Comparison of ENCODE assay signal across 28 cellular contexts in the genomic region with DNA sequence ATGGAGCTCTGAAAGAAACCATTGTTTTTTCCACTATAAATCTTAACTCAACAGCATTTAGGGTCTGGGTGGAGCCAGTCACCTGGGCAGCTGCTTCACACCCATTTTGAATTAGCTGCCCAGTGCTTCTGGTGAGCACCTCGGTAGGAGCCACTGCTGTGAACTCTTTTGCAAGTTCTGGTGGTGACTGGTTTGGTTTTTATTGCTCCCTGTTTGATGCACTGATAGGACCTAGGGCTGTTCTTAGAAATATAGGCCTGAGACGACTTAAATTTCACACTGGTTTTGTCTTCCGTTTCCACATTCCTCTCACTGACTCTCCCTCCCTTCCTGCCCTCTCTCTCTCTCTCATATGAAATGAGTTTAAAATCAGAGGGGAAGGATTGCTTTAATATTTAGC.
DNase-seq lines count a peak whose midpoint lies in the region; ATAC-seq and TF ChIP-seq lines count a peak whose summit lies in the region.
"Had no signal": no experiment of that assay in that cellular context is flagged by ENCODE, and none has a peak within 500 bp of the region (broad histone marks: within the 10 kb centered on the region; RNA-seq: fewer than 3 reads in every experiment).

No MANE protein-coding gene starts in this region.

- no peak for TF ChIP-seq EP300 in upper lobe of left lung (IDR thresholded peaks at IDR 0.05)

- H2BK120ac ChIP-seq in H9 (ENCODE audit: low read depth, low read length, poor library complexity, severe bottlenecking): no peak overlapping the region

- H3K18ac ChIP-seq in H9 (ENCODE audit: insufficient read length, low read depth, low read length): no peak overlapping the region

- H3K36me3 Mint-ChIP-seq in H9 (ENCODE audit: insufficient read depth in 1 of 3, low read depth in 3 of 3): peaks cover 0 to 5% (median 1%) of the 10 kb centered on the region in 3 experiments; a peak in 4 of 7 replicates
- H3K36me3 Mint-ChIP-seq in WTC11: 0 out of 2 replicates have a peak, but pooled peaks cover 2% of the 10 kb centered on the region

- CTCF ChIA-PET in WTC11 (lab: Charles Lee): interaction anchor here (0.6 to 0.7 kb wide), 2 partner anchors 9 to 30 kb away, joined by 3 read pairs; no protein-coding TSS in a partner anchor
- CTCF ChIA-PET in GM10248 (lab: Yijun Ruan, JAX): interaction anchor here (0.8 to 1.7 kb wide), 5 partner anchors 9 to 829 kb away, joined by 3 to 5 read pairs (median 3); no protein-coding TSS in a partner anchor

- ATAC-seq in WTC11: no peak; the same call in 1 of the 2 replicates
- peak; percentile 93 for ATAC-seq in mucosa of descending colon
- ATAC-seq in upper lobe of left lung (ENCODE audit: low FRiP score in 2 of 2): no peak
- no peak for ATAC-seq in HG03378 (IDR thresholded peaks at IDR 0.05; ENCODE audit: unreplicated experiment)
- ATAC-seq: activated T-cell treated with anti-CD3 and anti-CD28 coated beads, Interleukin-2, amount 50 U/mL, for 4 hours; psoas muscle had no signal

- H3K23me2 ChIP-seq in H9 (ENCODE audit: insufficient read length, low read depth, low read length, poor library complexity, severe bottlenecking): no peaks in the 10 kb centered on the region

- no peaks in the 10 kb centered on the region for H3K79me2 ChIP-seq in H9 (ENCODE audit: insufficient read depth, low read length)

- H3K23ac ChIP-seq in H9 (ENCODE audit: insufficient read length, low read depth, low read length): no peak overlapping the region

- no peak overlapping the region for H3K14ac ChIP-seq in H9 (ENCODE audit: insufficient read depth, low read length)

- H3K4me3 ChIP-seq in BLaER1: no peak overlapping the region
- H3K4me3 ChIP-seq in mucosa of descending colon: no peak overlapping the region
- no peak overlapping the region for H3K4me3 ChIP-seq in upper lobe of left lung
- H3K4me3 ChIP-seq: left ventricle myocardium inferior, psoas muscle, skin epidermis, thoracic aorta had no signal

- no peak overlapping the region for H2BK12ac ChIP-seq in H9 (ENCODE audit: insufficient read length, low read depth, low read length)

- no peak overlapping the region for H4K8ac ChIP-seq in H9 (replicated peaks; ENCODE audit: insufficient read length, low read depth, low read length)

- peak overlapping the region; percentile 5 to 48 (median 21); a peak in 5 of 7 replicates for H3K27ac Mint-ChIP-seq in H9
- H3K27ac Mint-ChIP-seq in WTC11: peak overlapping the region; percentile 14
- H3K27ac Mint-ChIP-seq: activated B cell treated with CpG ODN at 0.5 μM for 24 hours; CD4-positive, alpha-beta T cell had no signal

- H3K27me3 Mint-ChIP-seq in H9 (ENCODE audit: low read depth) (no peaks in the 10 kb centered on the region), WTC11 (ENCODE audit: low read depth) (no peaks in the 10 kb centered on the region)
- H3K27me3 Mint-ChIP-seq: activated B cell treated with CpG ODN at 0.5 μM for 24 hours; CD4-positive, alpha-beta T cell had no signal

- no CpG with 5 or more reads among the region's 3 CpGs for WGBS in H9 (ENCODE audit: extremely low coverage, insufficient read length, low lambda C conversion rate)
- 63 to 81% methylated on average over 3 of the region's 3 CpGs for WGBS in upper lobe of left lung, 2 donors

- no peak overlapping the region for H2AFZ ChIP-seq in H9 (ENCODE audit: low read length)

- DNase-seq in H9 (no peak), WTC11 (ENCODE audit: low spot score) (no peak), mucosa of descending colon (peak in 2 of 3 donors; percentile 43 to 50), GM10248 (ENCODE audit: extremely low spot score) (no peak), AML-193 (lab: John Stamatoyannopoulos, UW) (no peak), upper lobe of left lung (no peak)
- DNase-seq: activated B cell treated with CpG ODN at 0.5 μM for 24 hours; activated naive CD4-positive, alpha-beta T cell treated with anti-CD3 and anti-CD28 coated beads, Interleukin-2, amount 50 U/mL, for 16 hours; activated T-cell treated with anti-CD3 and anti-CD28 coated beads, Interleukin-2, amount 50 U/mL, for 4 hours; aorta; caudate nucleus; CD4-positive, alpha-beta T cell; foreskin fibroblast; GF-D8; HCEC 1CT; left ventricle myocardium inferior; NCI-H2029 treated with DMSO at 0.1 percent for 48 hours; NCI-H510A; psoas muscle; RPMI8226; SK-N-SH; stimulated activated CD4-positive, alpha-beta T cell treated with anti-CD3 and anti-CD28 coated beads, Interleukin-2, amount 100 ng/mL, for 24 hours; stimulated activated naive CD4-positive, alpha-beta T cell treated with Interleukin-2 at 50 U/mL for 16 hours; T-helper 9 cell had no signal

- no peak overlapping the region for H2AK5ac ChIP-seq in H9 (ENCODE audit: insufficient read length, low read length)

- H3K4ac ChIP-seq in H9 (ENCODE audit: low read depth, low read length): no peak overlapping the region

- no peak overlapping the region for H2BK15ac ChIP-seq in H9 (ENCODE audit: low read depth, low read length)

- H3K9me3 Mint-ChIP-seq in H9: peaks cover 0 to 3% of the 10 kb centered on the region in 2 experiments; a peak in 1 of 5 replicates
- no peaks in the 10 kb centered on the region for H3K9me3 Mint-ChIP-seq in WTC11
- H3K9me3 Mint-ChIP-seq: activated B cell treated with CpG ODN at 0.5 μM for 24 hours; activated T-cell treated with anti-CD3 and anti-CD28 coated beads, Interleukin-2, amount 50 U/mL, for 4 hours; CD4-positive, alpha-beta T cell had no signal

- no peak overlapping the region for H2BK20ac ChIP-seq in H9 (ENCODE audit: low read depth, low read length, poor library complexity, severe bottlenecking)

- H3K56ac ChIP-seq in H9 (ENCODE audit: insufficient read length, low read depth, low read length): no peak overlapping the region

- no peak for TF ChIP-seq POLR2A in upper lobe of left lung (IDR thresholded peaks at IDR 0.05)

- peaks cover 53% of the 10 kb centered on the region for H3K4me1 ChIP-seq in BLaER1
- H3K4me1 ChIP-seq in H9 (ENCODE audit: insufficient read depth, low read length): peaks cover 4% of the 10 kb centered on the region; the same call in 1 of the 2 replicates
- H3K4me1 ChIP-seq in mucosa of descending colon (ENCODE audit: low read depth): peaks cover 3% of the 10 kb centered on the region
- H3K4me1 ChIP-seq in upper lobe of left lung: peaks cover 0 to 5% (median under 1%) of the 10 kb centered on the region in 4 donors
- H3K4me1 ChIP-seq: psoas muscle had no signal

- intact Hi-C loops in mucosa of descending colon (cut with DNase I, micrococcal nuclease): no loop called here

- H3K36me3 ChIP-seq in BLaER1 (no peaks in the 10 kb centered on the region), mucosa of descending colon (ENCODE audit: low read depth) (no peaks in the 10 kb centered on the region), upper lobe of left lung (no peaks in the 10 kb centered on the region)
- H3K36me3 ChIP-seq: left ventricle myocardium inferior, thoracic aorta had no signal

- POLR2A ChIA-PET in WTC11 (lab: Charles Lee) (no interaction called here), GM10248 (lab: Yijun Ruan, JAX) (no interaction called here)

- H4K20me1 ChIP-seq in BLaER1 (no peaks in the 10 kb centered on the region), H9 (ENCODE audit: control insufficient read depth, insufficient read depth, insufficient read length) (no peaks in the 10 kb centered on the region)

- peak overlapping the region; percentile 78 for H3K4me2 ChIP-seq in BLaER1
- H3K4me2 ChIP-seq in H9 (ENCODE audit: insufficient read depth, insufficient read length, low read length): no peak overlapping the region
- H3K4me2 ChIP-seq: SK-N-SH had no signal

- H3T11ph ChIP-seq in H9 (ENCODE audit: low read length): no peak overlapping the region

- H3K4me3 Mint-ChIP-seq in H9 (no peak overlapping the region), WTC11 (no peak overlapping the region)
- H3K4me3 Mint-ChIP-seq: activated B cell treated with CpG ODN at 0.5 μM for 24 hours; activated T-cell treated with anti-CD3 and anti-CD28 coated beads, Interleukin-2, amount 50 U/mL, for 4 hours; CD4-positive, alpha-beta T cell had no signal

- H3K27me3 ChIP-seq in BLaER1 (no peaks in the 10 kb centered on the region), H9 (ENCODE audit: insufficient read depth, low read length) (no peaks in the 10 kb centered on the region), upper lobe of left lung (no peaks in the 10 kb centered on the region)

- no peak overlapping the region for H4K5ac ChIP-seq in H9 (ENCODE audit: insufficient read length, low read depth, low read length)

- no peak overlapping the region for H3K9ac ChIP-seq in BLaER1
- H3K9ac ChIP-seq in H9 (ENCODE audit: extremely low read depth, insufficient read length, low read length): no peak overlapping the region
- H3K9ac ChIP-seq: SK-N-SH had no signal

- H3K79me1 ChIP-seq in H9 (ENCODE audit: insufficient read depth, low read depth, low read length, poor library complexity, severe bottlenecking): no peaks in the 10 kb centered on the region

- H3K27ac ChIP-seq in BLaER1 (peak overlapping the region; percentile 51), H9 (ENCODE audit: insufficient read length, low read depth, low read length) (no peak overlapping the region), upper lobe of left lung (no peak overlapping the region)
- H3K27ac ChIP-seq: left ventricle myocardium inferior, psoas muscle, skin epidermis, thoracic aorta had no signal

- TF ChIP-seq CTCF in H9 (conservative IDR thresholded peaks at IDR 0.05): no peak
- TF ChIP-seq CTCF in WTC11 (IDR thresholded peaks at IDR 0.05): no peak
- TF ChIP-seq CTCF in mucosa of descending colon (IDR thresholded peaks at IDR 0.05): no peak
- TF ChIP-seq CTCF in GM10248 (IDR thresholded peaks at IDR 0.05; ENCODE audit: control extremely low read depth, extremely low read depth, low read depth, missing control alignments): no peak
- no peak for TF ChIP-seq CTCF in upper lobe of left lung (IDR thresholded peaks at IDR 0.05)

- no peak overlapping the region for H4K91ac ChIP-seq in H9 (ENCODE audit: insufficient read length, low read depth, low read length)

- peaks cover 41 to 45% of the 10 kb centered on the region in 2 experiments for H3K4me1 Mint-ChIP-seq in H9
- peaks cover 53% of the 10 kb centered on the region for H3K4me1 Mint-ChIP-seq in WTC11

- no peak overlapping the region for H2BK5ac ChIP-seq in H9 (ENCODE audit: insufficient read length, low read length)

- H3K9me3 ChIP-seq in BLaER1: no peaks in the 10 kb centered on the region
- no peaks in the 10 kb centered on the region for H3K9me3 ChIP-seq in H9 (ENCODE audit: control insufficient read depth, low read depth, low read length)
- no peaks in the 10 kb centered on the region for H3K9me3 ChIP-seq in mucosa of descending colon
- no peaks in the 10 kb centered on the region for H3K9me3 ChIP-seq in upper lobe of left lung
- H3K9me3 ChIP-seq: left ventricle myocardium inferior, psoas muscle, SK-N-SH, thoracic aorta had no signal

TF ChIP-seq in WTC11, 78 proteins besides CTCF, POLR2A, EP300 and RAD21 (continues in another document):
- TF ChIP-seq ZNF232 (CRISPR knock-in tag; IDR thresholded peaks at IDR 0.05) (no peak), GABPB1 (CRISPR knock-in tag; IDR thresholded peaks at IDR 0.05) (no peak), ATF1 (CRISPR knock-in tag; IDR thresholded peaks at IDR 0.05) (no peak), FOXP1 (CRISPR knock-in tag; IDR thresholded peaks at IDR 0.05; ENCODE audit: borderline replicate concordance) (no peak)

Comparison
In these comparisons a context has a peak if more than half of its experiments do, and no peak if none do; other contexts are left out.
1. DNase-seq: peak in mucosa of descending colon (2 of 3); none in H9 (single experiment), WTC11 (single experiment), GM10248 (single experiment), AML-193 (0 of 2) and upper lobe of left lung (0 of 2).